In genomic region chr5:80653497-80653896, GRCh38 we compare ENCODE assay signal across 9 cellular contexts. TPM values are rescaled to one million over a fixed set of nuclear protein-coding genes. Genes with fewer than 3 reads are reported as not detected.
DNase-seq lines count a peak whose midpoint lies in the region; ATAC-seq and TF ChIP-seq lines count a peak whose summit lies in the region.
"Had no signal": no experiment of that assay in that cellular context is flagged by ENCODE, and none has a peak within 500 bp of the region (broad histone marks: within the 10 kb centered on the region; RNA-seq: fewer than 3 reads in every experiment).

No MANE protein-coding gene starts in this region.

- no peak for ATAC-seq in activated CD4-positive, alpha-beta T cell treated with anti-CD3 and anti-CD28 coated beads for 36 hours
- ATAC-seq in T-cell (replicated peaks in 1 of 4), result no peak
- ATAC-seq in HG02852 (IDR thresholded peaks at IDR 0.05; ENCODE audit: unreplicated experiment), result no peak
- ATAC-seq in HG03442 (IDR thresholded peaks at IDR 0.05; ENCODE audit: unreplicated experiment), result no peak

- peaks cover 22% of the 10 kb centered on the region for H3K4me1 ChIP-seq in smooth muscle cell (ENCODE audit: low read depth)

- no peak overlapping the region for H3K27ac ChIP-seq in smooth muscle cell (ENCODE audit: low read depth)

- no peaks in the 10 kb centered on the region for H3K9me3 ChIP-seq in smooth muscle cell (replicated peaks; ENCODE audit: low read depth)

- TF ChIP-seq CTCF in foreskin fibroblast (IDR thresholded peaks at IDR 0.05; ENCODE audit: low read depth, low read length) (no peak), smooth muscle cell (IDR thresholded peaks at IDR 0.05; ENCODE audit: borderline replicate concordance, insufficient read depth, poor library complexity, severe bottlenecking) (no peak)

- peaks cover 5% of the 10 kb centered on the region for H3K36me3 ChIP-seq in smooth muscle cell (ENCODE audit: low read depth)

- H2AFZ ChIP-seq in smooth muscle cell (ENCODE audit: low read depth), result no peak overlapping the region

- H3K4me3 ChIP-seq in foreskin fibroblast (ENCODE audit: low read depth in 1 of 2, low read length in 2 of 2) (peak overlapping the region; percentile 69 to 79), smooth muscle cell (peak overlapping the region; percentile 98)

- peaks cover 20% of the 10 kb centered on the region for H3K4me1 Mint-ChIP-seq in activated CD4-positive, alpha-beta T cell treated with anti-CD3 and anti-CD28 coated beads for 36 hours
- peaks cover 28 to 30% (median 29%) of the 10 kb centered on the region in 3 donors for H3K4me1 Mint-ChIP-seq in T-cell

- WGBS in smooth muscle cell (ENCODE audit: low lambda C conversion rate), result 53% methylated on average over 8 of the region's 8 CpGs

- no peak overlapping the region for H3K9ac ChIP-seq in smooth muscle cell (ENCODE audit: low read depth)

- no peaks in the 10 kb centered on the region for H3K9me3 Mint-ChIP-seq in activated CD4-positive, alpha-beta T cell treated with anti-CD3 and anti-CD28 coated beads for 36 hours (ENCODE audit: low read depth)
- no peaks in the 10 kb centered on the region for H3K9me3 Mint-ChIP-seq in T-cell

- intact Hi-C loops in activated CD4-positive, alpha-beta T cell treated with anti-CD3 and anti-CD28 coated beads for 36 hours (cut with DNase I, micrococcal nuclease), result loop anchor here in 1 of 2 experiments (10.0 kb wide), 4 partner anchors 569 to 1621 kb away; partner anchors contain the start of genes ATG10, RPS23 and TENT2

- H3K27me3 Mint-ChIP-seq in activated CD4-positive, alpha-beta T cell treated with anti-CD3 and anti-CD28 coated beads for 36 hours, result no peaks in the 10 kb centered on the region
- H3K27me3 Mint-ChIP-seq in T-cell, result no peaks in the 10 kb centered on the region

- H3K27ac Mint-ChIP-seq in activated CD4-positive, alpha-beta T cell treated with anti-CD3 and anti-CD28 coated beads for 36 hours, result peak overlapping the region; percentile 88
- peak overlapping the region; percentile 43 to 52 for H3K27ac Mint-ChIP-seq in T-cell

- peaks cover 18% of the 10 kb centered on the region for H4K20me1 ChIP-seq in smooth muscle cell (ENCODE audit: low read depth)

- peak overlapping the region; percentile 94 for H3K4me3 Mint-ChIP-seq in activated CD4-positive, alpha-beta T cell treated with anti-CD3 and anti-CD28 coated beads for 36 hours
- H3K4me3 Mint-ChIP-seq in T-cell, result peak overlapping the region; percentile 86 to 88 (median 86)

- no peaks in the 10 kb centered on the region for H3K27me3 ChIP-seq in smooth muscle cell (ENCODE audit: low read depth)

- POLR2A ChIA-PET in activated CD4-positive, alpha-beta T cell treated with anti-CD3 and anti-CD28 coated beads for 36 hours (lab: Charles Lee), result interaction anchor here (0.5 to 0.6 kb wide), 2 partner anchors 182 to 1115 kb away, joined by 4 read pairs; no protein-coding TSS in a partner anchor
- POLR2A ChIA-PET in T-cell (lab: Charles Lee), result no interaction called here

- no peak for DNase-seq in activated CD4-positive, alpha-beta T cell treated with anti-CD3 and anti-CD28 coated beads for 36 hours
- no peak for DNase-seq in activated CD4-positive, alpha-beta T cell treated with anti-CD3 and anti-CD28 coated beads, Interleukin-2, amount 50 U/mL, for 1 hour
- no peak for DNase-seq in T-cell
- no peak for DNase-seq in foreskin fibroblast
- no peak for DNase-seq in smooth muscle cell (lab: John Stamatoyannopoulos, UW; ENCODE audit: unreplicated experiment)
- no peak for DNase-seq in HT-29 (ENCODE audit: low spot score)
- DNase-seq: T1000 had no signal

- peak overlapping the region; percentile 99 for H3K4me2 ChIP-seq in smooth muscle cell

- no peaks in the 10 kb centered on the region for H3F3A ChIP-seq in smooth muscle cell (ENCODE audit: low read depth)

- H3K79me2 ChIP-seq in smooth muscle cell (ENCODE audit: low read depth), result peaks cover 8% of the 10 kb centered on the region

- CTCF ChIA-PET in activated CD4-positive, alpha-beta T cell treated with anti-CD3 and anti-CD28 coated beads for 36 hours (lab: Charles Lee), result no interaction called here
- CTCF ChIA-PET in T-cell (lab: Charles Lee), result no interaction called here

- H3K36me3 Mint-ChIP-seq in activated CD4-positive, alpha-beta T cell treated with anti-CD3 and anti-CD28 coated beads for 36 hours (ENCODE audit: low read depth), result peaks cover 36% of the 10 kb centered on the region
- H3K36me3 Mint-ChIP-seq in T-cell, result peaks cover 22% of the 10 kb centered on the region

RNA-seq across cellular contexts. Expression of gene MSH3, which starts 1.0 kb away (rescaled TPM):
- total RNA-seq in activated CD4-positive, alpha-beta T cell treated with anti-CD3 and anti-CD28 coated beads for 36 hours, result 10 to 100 TPM; 25.6 to 27.1 TPM
- total RNA-seq in T-cell, result 10 to 100 TPM; 10.8 to 20.8 (median 16.3) TPM
- 12.6 and 12.8 TPM in 2 replicates for total RNA-seq in smooth muscle cell
- 4.7 and 5.1 TPM in 2 replicates for polyA plus RNA-seq in smooth muscle cell
- 7.1 and 7.4 TPM in 2 replicates for total RNA-seq in HT-29 (2014; rRNA removed; shearing (Covaris generic))

RNA-seq across cellular contexts. Expression of gene DHFR, which starts 1.3 kb away (rescaled TPM):
- total RNA-seq in activated CD4-positive, alpha-beta T cell treated with anti-CD3 and anti-CD28 coated beads for 36 hours, result 100 to 1,000 TPM; 105 to 107 TPM
- total RNA-seq in T-cell (10 to 100 TPM in 3 of 5 donors, 1 to 10 TPM in 2; 8.9 to 15.3 (median 13.4) TPM), smooth muscle cell (16.5 and 19.9 TPM in 2 replicates)
- polyA plus RNA-seq in smooth muscle cell, result 3.5 and 7.4 TPM in 2 replicates
- 34.1 and 34.5 TPM in 2 replicates for total RNA-seq in HT-29 (2014; rRNA removed; shearing (Covaris generic))
